In the genomic region with DNA sequence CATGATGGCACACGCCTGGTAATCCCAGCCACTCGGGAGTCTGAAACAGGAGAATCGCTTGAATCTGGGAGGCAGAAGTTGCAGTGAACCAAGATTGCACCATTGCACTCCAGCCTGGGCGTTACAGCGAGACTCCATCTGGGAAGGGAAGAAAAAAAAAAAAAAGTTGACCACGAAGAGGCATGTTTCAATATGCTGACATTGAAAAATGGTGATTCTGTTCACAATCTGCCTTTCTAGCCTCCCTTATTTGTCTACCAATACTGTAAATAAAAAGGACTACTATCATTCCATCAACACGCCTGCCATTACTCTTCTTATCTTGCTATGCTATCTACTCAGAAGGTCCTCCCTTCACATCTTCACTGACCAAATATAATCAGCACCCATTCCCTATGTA, we compare ENCODE assay signal across 28 cellular contexts.
"Had no signal": no experiment of that assay in that cellular context is flagged by ENCODE, and none has a peak within 500 bp of the region (broad histone marks: within the 10 kb centered on the region; RNA-seq: fewer than 3 reads in every experiment).

No MANE protein-coding gene starts in this region.

- H3K4me3 Mint-ChIP-seq: memory B cell; natural killer cell; neural crest cell; stimulated activated naive CD8-positive, alpha-beta T cell treated with anti-CD3 and anti-CD28 coated beads, Interleukin-15, amount 100 ng/mL, for 72 hours had no signal

- H3K27ac ChIP-seq: dorsolateral prefrontal cortex, esophagus muscularis mucosa, foreskin keratinocyte, gastroesophageal sphincter, heart left ventricle, hepatocyte, neutrophil, pancreas, suprapubic skin, transverse colon, upper lobe of right lung, uterus had no signal

- H3K4me2 ChIP-seq: hepatocyte, smooth muscle cell had no signal

- H3K9me3 ChIP-seq: esophagus muscularis mucosa, gastroesophageal sphincter, heart left ventricle, neutrophil, pancreas, suprapubic skin, transverse colon, upper lobe of right lung, uterus had no signal

- H3K27me3 Mint-ChIP-seq: memory B cell; stimulated activated naive CD8-positive, alpha-beta T cell treated with anti-CD3 and anti-CD28 coated beads, Interleukin-15, amount 100 ng/mL, for 72 hours had no signal

- H2AFZ ChIP-seq: hepatocyte had no signal

- H3K27ac Mint-ChIP-seq: memory B cell; natural killer cell; stimulated activated naive CD8-positive, alpha-beta T cell treated with anti-CD3 and anti-CD28 coated beads, Interleukin-15, amount 100 ng/mL, for 72 hours had no signal

- H3K4me3 ChIP-seq: dorsolateral prefrontal cortex, esophagus muscularis mucosa, gastroesophageal sphincter, heart left ventricle, hepatocyte, lung, pancreas, smooth muscle cell, suprapubic skin, transverse colon, upper lobe of right lung, uterus had no signal

- H3K27me3 ChIP-seq: dorsolateral prefrontal cortex, esophagus muscularis mucosa, foreskin keratinocyte, gastroesophageal sphincter, heart left ventricle, hepatocyte, neutrophil, pancreas, suprapubic skin, transverse colon, upper lobe of right lung, uterus had no signal

- H3K36me3 ChIP-seq: uterus had no signal

- ATAC-seq: foreskin keratinocyte; gastroesophageal sphincter; heart left ventricle; left lobe of liver; natural killer cell; pancreas; sciatic nerve; stimulated activated naive CD8-positive, alpha-beta T cell treated with anti-CD3 and anti-CD28 coated beads, Interleukin-15, amount 100 ng/mL, for 72 hours; upper lobe of right lung had no signal

- DNase-seq: dorsolateral prefrontal cortex; effector CD4-positive, alpha-beta T cell; foreskin keratinocyte; heart left ventricle; kidney; natural killer cell; pancreas; stimulated activated CD4-positive, alpha-beta T cell treated with anti-CD3 and anti-CD28 coated beads, Interleukin-12 subunit alpha, Interleukin-12 subunit beta, amount 100 ng/mL, for 4 hours; stimulated activated CD4-positive, alpha-beta T cell treated with anti-CD3 and anti-CD28 coated beads, Interleukin-1b, Interleukin-23, amount 100 ng/mL, for 48 hours; stimulated activated CD4-positive, alpha-beta T cell treated with anti-CD3 and anti-CD28 coated beads, Interleukin-4, amount 100 ng/mL, for 1 hour; stimulated activated CD8-positive, alpha-beta memory T cell treated with anti-CD3 and anti-CD28 coated beads, Interleukin-4, amount 100 ng/mL, for 48 hours; stimulated activated naive CD4-positive, alpha-beta T cell; stimulated activated naive CD8-positive, alpha-beta T cell treated with anti-CD3 and anti-CD28 coated beads, Interleukin-15, amount 100 ng/mL, for 72 hours; transverse colon; upper lobe of right lung; uterus had no signal

- FAIRE-seq: endothelial cell of umbilical vein, kidney, pancreas had no signal

- H3K4me1 Mint-ChIP-seq: memory B cell; natural killer cell; neural crest cell; stimulated activated naive CD8-positive, alpha-beta T cell treated with anti-CD3 and anti-CD28 coated beads, Interleukin-15, amount 100 ng/mL, for 72 hours had no signal

- H3K4me1 ChIP-seq: esophagus muscularis mucosa, foreskin keratinocyte, gastroesophageal sphincter, heart left ventricle, pancreas, suprapubic skin, transverse colon, upper lobe of right lung, uterus had no signal

- H3K9me3 Mint-ChIP-seq: memory B cell; natural killer cell; neural crest cell; stimulated activated naive CD8-positive, alpha-beta T cell treated with anti-CD3 and anti-CD28 coated beads, Interleukin-15, amount 100 ng/mL, for 72 hours had no signal
